ENCODE assay signal across 8 cellular contexts in the genomic region with DNA sequence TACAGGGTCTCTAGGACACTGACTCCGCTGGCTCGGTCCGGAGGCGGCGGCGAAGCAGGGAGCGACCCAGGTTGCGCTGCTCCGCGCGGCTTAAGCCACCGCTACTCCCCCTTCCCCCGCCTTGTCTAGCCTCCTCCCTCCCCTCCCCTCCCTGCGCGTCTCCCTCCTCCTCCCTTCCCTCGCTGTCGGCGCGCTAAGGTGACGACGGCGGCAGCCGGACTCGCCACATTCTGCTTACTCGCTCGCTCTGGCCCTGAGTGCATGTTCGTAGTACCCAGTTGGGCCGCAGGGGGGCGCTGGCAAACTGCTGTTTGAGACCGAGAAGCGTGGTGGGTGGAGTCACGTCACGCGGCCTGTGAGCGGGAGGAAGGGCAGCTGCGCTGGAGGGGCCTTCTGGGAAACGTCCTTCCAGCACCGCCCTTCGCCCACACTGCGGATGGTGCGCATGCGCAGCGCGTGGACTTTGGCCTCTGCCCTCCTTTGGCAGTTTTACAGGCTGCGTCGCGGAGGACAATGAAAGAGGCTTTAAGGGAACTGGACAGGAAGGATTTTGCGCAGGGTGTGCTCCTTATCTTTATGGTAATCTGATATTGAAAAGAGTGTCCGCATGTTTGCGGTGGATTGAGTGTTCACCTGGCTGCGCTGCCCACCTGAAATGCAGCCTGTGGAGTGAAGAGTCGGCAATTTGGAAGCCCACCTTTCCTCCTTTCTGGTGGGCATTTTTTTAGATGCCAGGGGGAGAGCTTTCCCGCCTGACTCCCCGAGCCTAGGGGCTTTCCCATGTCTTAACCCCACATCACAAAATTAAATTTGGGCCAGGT. TPM values are rescaled to one million over a fixed set of nuclear protein-coding genes. Genes with fewer than 3 reads are reported as not detected.
DNase-seq lines count a peak whose midpoint lies in the region; ATAC-seq, FAIRE-seq and TF ChIP-seq lines count a peak whose summit lies in the region.

A gene with protein sequence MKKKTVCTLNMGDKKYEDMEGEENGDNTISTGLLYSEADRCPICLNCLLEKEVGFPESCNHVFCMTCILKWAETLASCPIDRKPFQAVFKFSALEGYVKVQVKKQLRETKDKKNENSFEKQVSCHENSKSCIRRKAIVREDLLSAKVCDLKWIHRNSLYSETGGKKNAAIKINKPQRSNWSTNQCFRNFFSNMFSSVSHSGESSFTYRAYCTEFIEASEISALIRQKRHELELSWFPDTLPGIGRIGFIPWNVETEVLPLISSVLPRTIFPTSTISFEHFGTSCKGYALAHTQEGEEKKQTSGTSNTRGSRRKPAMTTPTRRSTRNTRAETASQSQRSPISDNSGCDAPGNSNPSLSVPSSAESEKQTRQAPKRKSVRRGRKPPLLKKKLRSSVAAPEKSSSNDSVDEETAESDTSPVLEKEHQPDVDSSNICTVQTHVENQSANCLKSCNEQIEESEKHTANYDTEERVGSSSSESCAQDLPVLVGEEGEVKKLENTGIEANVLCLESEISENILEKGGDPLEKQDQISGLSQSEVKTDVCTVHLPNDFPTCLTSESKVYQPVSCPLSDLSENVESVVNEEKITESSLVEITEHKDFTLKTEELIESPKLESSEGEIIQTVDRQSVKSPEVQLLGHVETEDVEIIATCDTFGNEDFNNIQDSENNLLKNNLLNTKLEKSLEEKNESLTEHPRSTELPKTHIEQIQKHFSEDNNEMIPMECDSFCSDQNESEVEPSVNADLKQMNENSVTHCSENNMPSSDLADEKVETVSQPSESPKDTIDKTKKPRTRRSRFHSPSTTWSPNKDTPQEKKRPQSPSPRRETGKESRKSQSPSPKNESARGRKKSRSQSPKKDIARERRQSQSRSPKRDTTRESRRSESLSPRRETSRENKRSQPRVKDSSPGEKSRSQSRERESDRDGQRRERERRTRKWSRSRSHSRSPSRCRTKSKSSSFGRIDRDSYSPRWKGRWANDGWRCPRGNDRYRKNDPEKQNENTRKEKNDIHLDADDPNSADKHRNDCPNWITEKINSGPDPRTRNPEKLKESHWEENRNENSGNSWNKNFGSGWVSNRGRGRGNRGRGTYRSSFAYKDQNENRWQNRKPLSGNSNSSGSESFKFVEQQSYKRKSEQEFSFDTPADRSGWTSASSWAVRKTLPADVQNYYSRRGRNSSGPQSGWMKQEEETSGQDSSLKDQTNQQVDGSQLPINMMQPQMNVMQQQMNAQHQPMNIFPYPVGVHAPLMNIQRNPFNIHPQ (N-terminal part only) (minus strand): TSS at position 107 of the 821 bp plus-strand sequence. CDS start 26,407 bp downstream, outside the sequence.

- peak within 1 kb of the TSS; percentile 97 for H3K4me2 ChIP-seq in keratinocyte (ENCODE audit: control insufficient read depth, extremely low read depth, insufficient read depth, low read depth, low read length)

- peak; percentile 84 for TF ChIP-seq CTCF in BE2C (IDR thresholded peaks at IDR 0.05; ENCODE audit: low read depth, low read length)
- TF ChIP-seq CTCF in keratinocyte (optimal IDR thresholded peaks at IDR 0.05 in 1 of 3, IDR thresholded peaks at IDR 0.05 in 1 of 3, conservative IDR thresholded peaks at IDR 0.05 in 1 of 3; ENCODE audit: extremely low read depth in 1 of 3, insufficient read depth in 2 of 3, low read length in 3 of 3): peak; percentile 94 to 99 (median 96)

- H3K36me3 ChIP-seq in BE2C: peaks cover 16% of the 10 kb centered on the region
- peaks cover 0 to 14% of the 10 kb centered on the region in 2 experiments for H3K36me3 ChIP-seq in keratinocyte (ENCODE audit: control insufficient read depth in 2 of 2, extremely low read depth in 1 of 2, insufficient read depth in 2 of 2, low read length in 2 of 2)

- ATAC-seq in HG03439 (IDR thresholded peaks at IDR 0.05; ENCODE audit: unreplicated experiment): peak; percentile 74

- no peaks in the 10 kb centered on the region for H3K9me1 ChIP-seq in keratinocyte (ENCODE audit: control insufficient read depth, extremely low read depth, insufficient read depth, low read length)

- peaks cover 47% of the 10 kb centered on the region for H3K79me2 ChIP-seq in keratinocyte (ENCODE audit: control insufficient read depth, insufficient read depth, low read length)

- H3K9me3 ChIP-seq in BE2C: no peaks in the 10 kb centered on the region
- no peaks in the 10 kb centered on the region for H3K9me3 ChIP-seq in keratinocyte (ENCODE audit: control insufficient read depth, low read depth, low read length)

- H2AFZ ChIP-seq in keratinocyte (ENCODE audit: control insufficient read depth, low read length): peak within 1 kb of the TSS; percentile 100

- DNase-seq in BE2C (peak; percentile 100), NCI-H510A (lab: John Stamatoyannopoulos, UW) (peak; percentile 96), cerebellum (ENCODE audit: low spot score) (peak; percentile 96), keratinocyte (ENCODE audit: low read depth, low spot score) (peak; percentile 99)
- peak; percentile 100 for DNase-seq in activated CD4-positive, alpha-beta T cell treated with anti-CD3 and anti-CD28 coated beads for 1 hour
- peak; percentile 100 for DNase-seq in stimulated activated CD4-positive, alpha-beta T cell treated with anti-CD3 and anti-CD28 coated beads, Interleukin-15, amount 100 ng/mL, for 1 hour (ENCODE audit: low read depth in 1 of 2, low spot score in 1 of 2)

- H3K4me3 ChIP-seq in BE2C (ENCODE audit: low read depth, low read length) (peak within 1 kb of the TSS; percentile 81), keratinocyte (ENCODE audit: control insufficient read depth in 2 of 3, extremely low read depth in 1 of 3, insufficient read depth in 2 of 3, low read depth in 1 of 3, low read length in 3 of 3) (peak within 1 kb of the TSS; percentile 90 to 97 (median 93))

- H3K27me3 ChIP-seq in BE2C: no peaks in the 10 kb centered on the region
- H3K27me3 ChIP-seq in keratinocyte (ENCODE audit: control insufficient read depth, extremely low read depth, insufficient read depth, low read length): no peaks in the 10 kb centered on the region

- dilution Hi-C loops in keratinocyte (cut with MboI; ENCODE audit: extremely low pct_ligation_motif_present, low sequenced_read_pairs): no loop called here

- H4K20me1 ChIP-seq in keratinocyte (ENCODE audit: control insufficient read depth, extremely low read depth, insufficient read depth, low read length): peaks cover 2% of the 10 kb centered on the region

- H3K9ac ChIP-seq in keratinocyte (ENCODE audit: control insufficient read depth, extremely low read depth, insufficient read depth, low read length): peak within 1 kb of the TSS; percentile 99

- TF ChIP-seq POLR2A in GM19193 (IDR thresholded peaks at IDR 0.05; ENCODE audit: extremely low read depth, insufficient read depth, insufficient read length): peak; percentile 88

- peak; percentile 77 for FAIRE-seq in keratinocyte (lab: Jason Lieb, UNC)

- no peaks in the 10 kb centered on the region for H3K4me1 ChIP-seq in BE2C
- peaks cover 22% of the 10 kb centered on the region for H3K4me1 ChIP-seq in keratinocyte (ENCODE audit: control insufficient read depth, extremely low read depth, insufficient read depth, low read length)

- peak within 1 kb of the TSS; percentile 98 for H3K27ac ChIP-seq in keratinocyte (ENCODE audit: control insufficient read depth, insufficient read depth, low read length)

RNA-seq across cellular contexts. Expression of the gene that starts here (rescaled TPM):
- polyA plus RNA-seq in BE2C (2012; ENCODE audit: insufficient read depth, insufficient read length, low read depth): 46.2 TPM
- 101 TPM for total RNA-seq in cerebellum
- polyA plus RNA-seq in keratinocyte: 46.1 to 63.2 TPM (median 54.5 TPM) in 3 replicates
- polyA plus RNA-seq in keratinocyte (2011; ENCODE audit: low read depth): 120 TPM
- 27.3 and 48.8 TPM in 2 replicates for polyA plus RNA-seq in keratinocyte (2011; cell fraction: cytosol; rRNA removed)
- 89.0 and 110 TPM in 2 replicates for polyA plus RNA-seq in keratinocyte (2011; cell fraction: nucleus; rRNA removed)
- 49.4 and 52.7 TPM in 2 replicates for polyA plus RNA-seq in keratinocyte (2012; ENCODE audit: low replicate concordance)
- polyA minus RNA-seq in keratinocyte: 12.6 to 115 TPM (median 74.4 TPM) in 3 replicates
- 37.0 TPM for polyA minus RNA-seq in keratinocyte (2011; cell fraction: cytosol; rRNA and poly(A)+ RNA removed)
- 73.8 and 132 TPM in 2 replicates for polyA minus RNA-seq in keratinocyte (2011; cell fraction: nucleus; rRNA and poly(A)+ RNA removed)

Comparison
In these comparisons a context has a peak if more than half of its experiments do, and no peak if none do; other contexts are left out.
1. Peak in every context shown above with its lines: DNase-seq, ATAC-seq, H3K4me3 ChIP-seq and H3K27ac ChIP-seq.